Comparison of ENCODE assay signal across 25 cellular contexts in the genomic region with DNA sequence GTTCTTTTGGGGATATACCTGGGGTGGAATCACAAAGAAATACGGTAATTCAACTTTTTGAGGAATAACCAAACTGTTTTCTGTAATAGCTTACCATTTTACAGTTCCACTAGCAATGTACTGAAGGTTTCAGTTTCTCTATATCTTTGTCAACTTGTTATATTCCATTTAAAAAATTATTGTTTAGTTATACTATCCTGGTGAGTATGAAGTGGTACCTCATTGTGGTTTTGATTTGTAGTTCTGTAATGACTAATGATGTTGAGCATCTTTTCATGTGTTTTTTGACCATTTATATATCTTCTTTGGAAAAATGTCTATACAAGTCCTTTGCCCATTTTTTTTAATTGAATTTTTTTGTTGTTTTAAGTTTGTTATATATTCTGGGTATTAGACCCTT. TPM values are rescaled to one million over a fixed set of nuclear protein-coding genes. Genes with fewer than 3 reads are reported as not detected.
DNase-seq lines count a peak whose midpoint lies in the region; ATAC-seq, FAIRE-seq and TF ChIP-seq lines count a peak whose summit lies in the region.
"Had no signal": no experiment of that assay in that cellular context is flagged by ENCODE, and none has a peak within 500 bp of the region (broad histone marks: within the 10 kb centered on the region; RNA-seq: fewer than 3 reads in every experiment).

No MANE protein-coding gene starts in this region.

- ATAC-seq in activated CD8-positive, alpha-beta memory T cell treated with anti-CD3 and anti-CD28 coated beads, Interleukin-2, amount 10 ng/mL, durations not matched to agents 7 days and 5 days, result peak; percentile 80
- no peak for ATAC-seq in activated naive CD8-positive, alpha-beta T cell treated with anti-CD3 and anti-CD28 coated beads, Interleukin-2, amount 10 ng/mL, durations not matched to agents 7 days and 5 days (ENCODE audit: low read depth)
- ATAC-seq: naive thymus-derived CD8-positive, alpha-beta T cell had no signal

- peaks cover 6% of the 10 kb centered on the region for H3K36me3 Mint-ChIP-seq in activated CD8-positive, alpha-beta memory T cell treated with anti-CD3 and anti-CD28 coated beads, Interleukin-2, amount 10 ng/mL, durations not matched to agents 7 days and 5 days
- peaks cover 3% of the 10 kb centered on the region for H3K36me3 Mint-ChIP-seq in activated naive CD8-positive, alpha-beta T cell treated with anti-CD3 and anti-CD28 coated beads, Interleukin-2, amount 10 ng/mL, durations not matched to agents 7 days and 5 days
- H3K36me3 Mint-ChIP-seq: naive thymus-derived CD8-positive, alpha-beta T cell had no signal

- peak overlapping the region; percentile 71 for H3K27ac Mint-ChIP-seq in activated CD8-positive, alpha-beta memory T cell treated with anti-CD3 and anti-CD28 coated beads, Interleukin-2, amount 10 ng/mL, durations not matched to agents 7 days and 5 days
- H3K27ac Mint-ChIP-seq in activated naive CD8-positive, alpha-beta T cell treated with anti-CD3 and anti-CD28 coated beads, Interleukin-2, amount 10 ng/mL, durations not matched to agents 7 days and 5 days, result no peak overlapping the region

- no peak overlapping the region for H2AFZ ChIP-seq in OCI-LY3 (ENCODE audit: low read depth, low read length)
- H2AFZ ChIP-seq: PC-9 had no signal

- no peaks in the 10 kb centered on the region for H4K20me1 ChIP-seq in OCI-LY3 (ENCODE audit: insufficient read depth, low read length)

- POLR2A ChIA-PET in activated naive CD8-positive, alpha-beta T cell treated with anti-CD3 and anti-CD28 coated beads, Interleukin-2, amount 10 ng/mL, durations not matched to agents 7 days and 5 days (lab: Charles Lee), result no interaction called here

- H3K4me1 Mint-ChIP-seq in activated CD8-positive, alpha-beta memory T cell treated with anti-CD3 and anti-CD28 coated beads, Interleukin-2, amount 10 ng/mL, durations not matched to agents 7 days and 5 days, result peaks cover 14% of the 10 kb centered on the region
- peaks cover 10% of the 10 kb centered on the region for H3K4me1 Mint-ChIP-seq in activated naive CD8-positive, alpha-beta T cell treated with anti-CD3 and anti-CD28 coated beads, Interleukin-2, amount 10 ng/mL, durations not matched to agents 7 days and 5 days

- H3K79me2 ChIP-seq in OCI-LY3 (ENCODE audit: low read length), result no peaks in the 10 kb centered on the region

- no peak overlapping the region for H3K4me3 ChIP-seq in OCI-LY3 (ENCODE audit: low read length)
- H3K4me3 ChIP-seq in small intestine (ENCODE audit: low read depth in 1 of 2, low read length in 2 of 2), result no peak overlapping the region
- H3K4me3 ChIP-seq: BLaER1 treated with 17β-estradiol and CSF1 and Interleukin-3, amounts not matched to agents 10 nM and 100 nM; breast epithelium; ovary; PC-9 had no signal

- no peaks in the 10 kb centered on the region for H3K9me3 Mint-ChIP-seq in activated CD8-positive, alpha-beta memory T cell treated with anti-CD3 and anti-CD28 coated beads, Interleukin-2, amount 10 ng/mL, durations not matched to agents 7 days and 5 days (ENCODE audit: low read depth)
- no peaks in the 10 kb centered on the region for H3K9me3 Mint-ChIP-seq in activated naive CD8-positive, alpha-beta T cell treated with anti-CD3 and anti-CD28 coated beads, Interleukin-2, amount 10 ng/mL, durations not matched to agents 7 days and 5 days
- H3K9me3 Mint-ChIP-seq: mesothelial cell of epicardium; naive thymus-derived CD8-positive, alpha-beta T cell had no signal

- H3K36me3 ChIP-seq in OCI-LY3 (replicated peaks; ENCODE audit: low read depth, low read length), result no peaks in the 10 kb centered on the region
- peaks cover 0 to 2% of the 10 kb centered on the region in 2 donors for H3K36me3 ChIP-seq in small intestine (ENCODE audit: control insufficient read depth in 2 of 2, insufficient read depth in 2 of 2, low read length in 2 of 2)
- H3K36me3 ChIP-seq: breast epithelium, ovary had no signal

- CTCF ChIA-PET in activated CD8-positive, alpha-beta memory T cell treated with anti-CD3 and anti-CD28 coated beads, Interleukin-2, amount 10 ng/mL, durations not matched to agents 7 days and 5 days (lab: Charles Lee), result interaction anchor here (1.0 to 2.0 kb wide), 3 partner anchors 39 to 134 kb away, joined by 3 to 6 read pairs (median 3); a partner anchor contains a TSS

- peak overlapping the region; percentile 24; the same call in 1 of the 2 replicates for H3K4me2 ChIP-seq in OCI-LY3 (ENCODE audit: low read length)
- H3K4me2 ChIP-seq: BLaER1 treated with 17β-estradiol and CSF1 and Interleukin-3, amounts not matched to agents 10 nM and 100 nM; PC-9 had no signal

- DNase-seq in activated CD8-positive, alpha-beta memory T cell treated with anti-CD3 and anti-CD28 coated beads, Interleukin-2, amount 10 ng/mL, durations not matched to agents 7 days and 5 days, result no peak
- no peak for DNase-seq in activated CD8-positive, alpha-beta memory T cell treated with anti-CD3 and anti-CD28 coated beads, Interleukin-2, amount 50 U/mL, for 4 hours
- no peak for DNase-seq in activated naive CD8-positive, alpha-beta T cell treated with anti-CD3 and anti-CD28 coated beads, Interleukin-2, amount 10 ng/mL, durations not matched to agents 7 days and 5 days
- no peak for DNase-seq in small intestine
- DNase-seq in NCI-H1092 treated with DMSO at 0.1 percent for 48 hours (lab: John Stamatoyannopoulos, UW), result no peak
- no peak for DNase-seq in iPS-NIHi11 (ENCODE audit: low spot score)
- DNase-seq in stimulated activated naive CD4-positive, alpha-beta T cell (lab: John Stamatoyannopoulos, UW), result no peak
- DNase-seq: ACHN; activated CD4-positive, alpha-beta T cell treated with anti-CD3 and anti-CD28 coated beads, Interleukin-2, amount 50 U/mL, for 4 hours; cortex of kidney; glutamatergic neuron; naive thymus-derived CD8-positive, alpha-beta T cell; NCI-H1092; NCI-H1930; NCI-H774; ovary; PC-9; stimulated activated CD4-positive, alpha-beta T cell treated with anti-CD3 and anti-CD28 coated beads, Interleukin-12 subunit alpha, Interleukin-12 subunit beta, amount 100 ng/mL, for 4 hours; stimulated activated CD4-positive, alpha-beta T cell treated with anti-CD3 and anti-CD28 coated beads, Interleukin-4, amount 100 ng/mL, for 4 hours; trophoblast cell had no signal

- H3K4me3 Mint-ChIP-seq in activated CD8-positive, alpha-beta memory T cell treated with anti-CD3 and anti-CD28 coated beads, Interleukin-2, amount 10 ng/mL, durations not matched to agents 7 days and 5 days, result no peak overlapping the region
- H3K4me3 Mint-ChIP-seq in activated naive CD8-positive, alpha-beta T cell treated with anti-CD3 and anti-CD28 coated beads, Interleukin-2, amount 10 ng/mL, durations not matched to agents 7 days and 5 days, result peak overlapping the region; percentile 23
- H3K4me3 Mint-ChIP-seq: mesothelial cell of epicardium; naive thymus-derived CD8-positive, alpha-beta T cell had no signal

- H3K27ac ChIP-seq in OCI-LY3 (ENCODE audit: low read length) (no peak overlapping the region), small intestine (ENCODE audit: low read depth in 1 of 2, low read length in 1 of 2) (no peak overlapping the region)
- H3K27ac ChIP-seq: BLaER1 treated with 17β-estradiol and CSF1 and Interleukin-3, amounts not matched to agents 10 nM and 100 nM; breast epithelium; PC-9 had no signal

- peak; percentile 39 for FAIRE-seq in small intestine (lab: Jason Lieb, UNC)
- FAIRE-seq: H1 had no signal

- WGBS in small intestine, 3 donors, result 73 to 86% (median 83%) methylated on average over 1 of the region's 1 CpG

- H3K27me3 ChIP-seq in OCI-LY3 (ENCODE audit: low read depth, low read length) (no peaks in the 10 kb centered on the region), small intestine (ENCODE audit: control insufficient read depth in 2 of 2, insufficient read depth in 2 of 2, low read length in 2 of 2) (no peaks in the 10 kb centered on the region)
- H3K27me3 ChIP-seq: BLaER1 treated with 17β-estradiol and CSF1 and Interleukin-3, amounts not matched to agents 10 nM and 100 nM; breast epithelium; ovary had no signal

- no peak for TF ChIP-seq CTCF in OCI-LY3 (IDR thresholded peaks at IDR 0.05; ENCODE audit: low read depth, low read length)

- no peaks in the 10 kb centered on the region for H3K27me3 Mint-ChIP-seq in activated CD8-positive, alpha-beta memory T cell treated with anti-CD3 and anti-CD28 coated beads, Interleukin-2, amount 10 ng/mL, durations not matched to agents 7 days and 5 days
- H3K27me3 Mint-ChIP-seq in activated naive CD8-positive, alpha-beta T cell treated with anti-CD3 and anti-CD28 coated beads, Interleukin-2, amount 10 ng/mL, durations not matched to agents 7 days and 5 days, result no peaks in the 10 kb centered on the region
- H3K27me3 Mint-ChIP-seq: naive thymus-derived CD8-positive, alpha-beta T cell had no signal

- H3K9me3 ChIP-seq in OCI-LY3 (ENCODE audit: insufficient read depth, low read length) (no peaks in the 10 kb centered on the region), small intestine (ENCODE audit: control insufficient read depth, low read depth) (no peaks in the 10 kb centered on the region)
- H3K9me3 ChIP-seq: BLaER1 treated with 17β-estradiol and CSF1 and Interleukin-3, amounts not matched to agents 10 nM and 100 nM; breast epithelium; ovary had no signal

- H3K9ac ChIP-seq in OCI-LY3 (ENCODE audit: low read length), result no peak overlapping the region
- H3K9ac ChIP-seq: BLaER1 treated with 17β-estradiol and CSF1 and Interleukin-3, amounts not matched to agents 10 nM and 100 nM had no signal

- peaks cover 29% of the 10 kb centered on the region for H3K4me1 ChIP-seq in OCI-LY3 (ENCODE audit: low read length)
- peaks cover 0 to 4% of the 10 kb centered on the region in 2 donors for H3K4me1 ChIP-seq in small intestine (ENCODE audit: control insufficient read depth in 2 of 2, insufficient read depth in 1 of 2, low read depth in 1 of 2, low read length in 1 of 2)
- H3K4me1 ChIP-seq: breast epithelium had no signal

RNA-seq across cellular contexts. Expression of a gene that starts 39.4 kb away (rescaled TPM):
- total RNA-seq in activated CD8-positive, alpha-beta memory T cell treated with anti-CD3 and anti-CD28 coated beads, Interleukin-2, amount 10 ng/mL, durations not matched to agents 7 days and 5 days, result 10 to 100 TPM; 29.5 to 35.6 TPM
- total RNA-seq in activated naive CD8-positive, alpha-beta T cell treated with anti-CD3 and anti-CD28 coated beads, Interleukin-2, amount 10 ng/mL, durations not matched to agents 7 days and 5 days, result 10 to 100 TPM; 20.9 to 23.7 TPM
- 10 to 100 TPM; 23.3 to 70.2 (median 42.4) TPM for polyA plus RNA-seq in small intestine
